ENCODE assay signal across 13 cellular contexts in genomic region chr19:30214651-30215051, GRCh38.
DNase-seq lines count a peak whose midpoint lies in the region; ATAC-seq, FAIRE-seq and TF ChIP-seq lines count a peak whose summit lies in the region.
"Had no signal": no experiment of that assay in that cellular context is flagged by ENCODE, and none has a peak within 500 bp of the region (broad histone marks: within the 10 kb centered on the region; RNA-seq: fewer than 3 reads in every experiment).

No MANE protein-coding gene starts in this region.

- no peak overlapping the region for H4K5ac ChIP-seq in mesendoderm (ENCODE audit: low read length)

- no peaks in the 10 kb centered on the region for H3K79me1 ChIP-seq in mesendoderm (ENCODE audit: low read length)

- H2AK5ac ChIP-seq in mesendoderm (ENCODE audit: low read length): no peak overlapping the region

- no peak for TF ChIP-seq POLR2A in GM12891 (IDR thresholded peaks at IDR 0.05; ENCODE audit: low read depth, low read length)

- no peak overlapping the region for H3K4me3 Mint-ChIP-seq in GM23338

- H2AFZ ChIP-seq in GM23338: 0 out of 2 replicates have a peak overlapping the region, but pooled peaks have one; percentile 11
- no peak overlapping the region for H2AFZ ChIP-seq in OCI-LY7 (ENCODE audit: low read length)

- no peaks in the 10 kb centered on the region for H3K9me3 Mint-ChIP-seq in GM23338

- H3K36me3 Mint-ChIP-seq in GM23338 (ENCODE audit: low read depth): no peaks in the 10 kb centered on the region; the same call in 2 of the 3 replicates

- no peak overlapping the region for H2BK15ac ChIP-seq in mesendoderm (replicated peaks; ENCODE audit: low read depth)

- no peak overlapping the region for H3K56ac ChIP-seq in mesendoderm (ENCODE audit: low read length)

- no peaks in the 10 kb centered on the region for H3K79me2 ChIP-seq in GM23338 (replicated peaks; ENCODE audit: insufficient read depth)
- no peaks in the 10 kb centered on the region for H3K79me2 ChIP-seq in OCI-LY7 (ENCODE audit: insufficient read depth, low read depth, low read length)
- H3K79me2 ChIP-seq in mesendoderm (ENCODE audit: control insufficient read depth, insufficient read depth, low read length): no peaks in the 10 kb centered on the region

- no peak overlapping the region for H4K8ac ChIP-seq in mesendoderm (ENCODE audit: low read depth, low read length)

- H3K18ac ChIP-seq in mesendoderm (ENCODE audit: low read length): no peak overlapping the region

- no CpG with 5 or more reads among the region's 4 CpGs for WGBS in mesendoderm (ENCODE audit: extremely low coverage, insufficient coverage, low lambda C conversion rate)

- H3K9me2 ChIP-seq in GM23338 (ENCODE audit: insufficient read depth) (no peaks in the 10 kb centered on the region), OCI-LY7 (ENCODE audit: insufficient read depth, low read length) (no peaks in the 10 kb centered on the region)

- peaks cover 7% of the 10 kb centered on the region; the same call in 2 of the 3 replicates for H3K4me1 Mint-ChIP-seq in GM23338

- H3K9me3 ChIP-seq in OCI-LY7 (ENCODE audit: low read length) (no peaks in the 10 kb centered on the region), kidney (ENCODE audit: control insufficient read depth in 1 of 2, low read length in 2 of 2) (no peaks in the 10 kb centered on the region)
- H3K9me3 ChIP-seq: mucosa of descending colon, right lobe of liver had no signal

- no peaks in the 10 kb centered on the region for H3K27me3 ChIP-seq in GM23338 (ENCODE audit: insufficient read depth)
- H3K27me3 ChIP-seq in mesendoderm (ENCODE audit: insufficient read depth, low read length, poor library complexity): no peaks in the 10 kb centered on the region
- H3K27me3 ChIP-seq: right lobe of liver had no signal

- H3K4me3 ChIP-seq in GM23338 (no peak overlapping the region), OCI-LY7 (ENCODE audit: low read depth, low read length, poor library complexity, severe bottlenecking) (no peak overlapping the region), mesendoderm (ENCODE audit: low read length) (no peak overlapping the region), kidney (ENCODE audit: low read length in 2 of 2) (no peak overlapping the region)
- H3K4me3 ChIP-seq: mucosa of descending colon, right lobe of liver, SK-N-MC had no signal

- H2BK5ac ChIP-seq in mesendoderm (ENCODE audit: low read length): no peak overlapping the region

- H2BK120ac ChIP-seq in mesendoderm (ENCODE audit: low read depth, low read length): no peak overlapping the region

- H3K9ac ChIP-seq in mesendoderm (ENCODE audit: low read length): no peak overlapping the region
- no peak overlapping the region for H3K9ac ChIP-seq in kidney (ENCODE audit: low read length in 2 of 2)
- H3K9ac ChIP-seq: KMS-11 had no signal

- FAIRE-seq in GM12891 (lab: Jason Lieb, UNC) (no peak), kidney (lab: Jason Lieb, UNC) (no peak)

- no peak overlapping the region for H3K4ac ChIP-seq in mesendoderm (ENCODE audit: low read depth, low read length)

- no peaks in the 10 kb centered on the region for H3F3A ChIP-seq in GM23338 (replicated peaks; ENCODE audit: low read depth)

- DNase-seq in GM12891 (ENCODE audit: insufficient read length, low spot score) (no peak), GM23338 (ENCODE audit: low spot score) (no peak), OCI-LY7 (ENCODE audit: low spot score) (peak; percentile 4), mesendoderm (peak; percentile 31), NCI-H748 treated with DMSO at 0.1 percent for 48 hours (lab: John Stamatoyannopoulos, UW) (no peak), kidney (no peak)
- DNase-seq: DMS53, mucosa of descending colon, NCI-H226, right lobe of liver had no signal

- BruUV-seq in OCI-LY7 (replicated peaks; lab: Mats Ljungman, UMichigan): no TSS peak

- CTCF ChIA-PET in OCI-LY7 (lab: Charles Lee; ENCODE audit: unreplicated experiment): no interaction called here

- intact Hi-C loops in OCI-LY7 (cut with micrococcal nuclease; ENCODE audit: unreplicated experiment) (no loop called here), kidney (cut with DNase I) (no loop called here)

- no peak for ATAC-seq in GM23338
- ATAC-seq in HG02642 (IDR thresholded peaks at IDR 0.05; ENCODE audit: poor library complexity, unreplicated experiment): no peak
- ATAC-seq: mucosa of descending colon, right lobe of liver had no signal

- H3K36me3 ChIP-seq in GM23338 (ENCODE audit: insufficient read depth): no peaks in the 10 kb centered on the region
- H3K36me3 ChIP-seq in OCI-LY7 (ENCODE audit: insufficient read depth, low read length): no peaks in the 10 kb centered on the region
- no peaks in the 10 kb centered on the region for H3K36me3 ChIP-seq in mesendoderm (ENCODE audit: control insufficient read depth, insufficient read depth, low read length)
- no peaks in the 10 kb centered on the region for H3K36me3 ChIP-seq in kidney (ENCODE audit: control insufficient read depth in 1 of 2, insufficient read depth in 2 of 2, low read length in 2 of 2)
- H3K36me3 ChIP-seq: right lobe of liver had no signal

- POLR2A ChIA-PET in OCI-LY7 (lab: Charles Lee): no interaction called here

- H3K27me3 Mint-ChIP-seq in GM23338 (ENCODE audit: insufficient read depth, low read depth, poor library complexity): peaks cover 4% of the 10 kb centered on the region

- H3K23ac ChIP-seq in mesendoderm (ENCODE audit: low read length): no peak overlapping the region

- H4K20me1 ChIP-seq in GM23338 (replicated peaks; ENCODE audit: insufficient read depth): no peaks in the 10 kb centered on the region
- H4K20me1 ChIP-seq in OCI-LY7 (ENCODE audit: insufficient read depth, low read length): no peaks in the 10 kb centered on the region

- H3K4me2 ChIP-seq in GM23338: no peak overlapping the region
- H3K4me2 ChIP-seq in OCI-LY7 (ENCODE audit: low read length): no peak overlapping the region
- H3K4me2 ChIP-seq in mesendoderm (ENCODE audit: low read length): no peak overlapping the region
- H3K4me2 ChIP-seq: KMS-11 had no signal

- H3K4me1 ChIP-seq in GM23338 (ENCODE audit: insufficient read depth) (no peaks in the 10 kb centered on the region), OCI-LY7 (ENCODE audit: insufficient read depth, low read length, poor library complexity, severe bottlenecking) (no peaks in the 10 kb centered on the region), mesendoderm (ENCODE audit: control insufficient read depth, low read depth, low read length) (no peaks in the 10 kb centered on the region), kidney (ENCODE audit: control insufficient read depth in 1 of 2, insufficient read depth in 1 of 2, low read depth in 1 of 2, low read length in 2 of 2) (no peaks in the 10 kb centered on the region)
- H3K4me1 ChIP-seq: right lobe of liver had no signal

- no peak overlapping the region for H3K27ac Mint-ChIP-seq in GM23338

- H3K27ac ChIP-seq in GM23338 (ENCODE audit: low read depth) (no peak overlapping the region), OCI-LY7 (ENCODE audit: low read depth, low read length, poor library complexity, severe bottlenecking) (no peak overlapping the region), mesendoderm (ENCODE audit: low read depth, low read length) (no peak overlapping the region), kidney (ENCODE audit: low read depth in 2 of 2, low read length in 2 of 2) (no peak overlapping the region)
- H3K27ac ChIP-seq: KMS-11, right lobe of liver, SK-N-MC had no signal

- TF ChIP-seq CTCF in GM23338 (conservative IDR thresholded peaks at IDR 0.05; ENCODE audit: low read depth in 2 of 2) (no peak), OCI-LY7 (conservative IDR thresholded peaks at IDR 0.05; ENCODE audit: low read length) (no peak), kidney (IDR thresholded peaks at IDR 0.05; ENCODE audit: borderline replicate concordance, extremely low read depth, insufficient read depth) (no peak)

TF ChIP-seq in GM12891, 5 proteins besides CTCF, POLR2A, EP300 and RAD21:
- no peak for TF ChIP-seq TAF1 (IDR thresholded peaks at IDR 0.05; ENCODE audit: low read depth, low read length)
- TF ChIP-seq POLR2AphosphoS5 (IDR thresholded peaks at IDR 0.05; ENCODE audit: low read depth, low read length): no peak
- TF ChIP-seq PAX5 (IDR thresholded peaks at IDR 0.05; ENCODE audit: insufficient read depth, low read length, severe bottlenecking): no peak
- TF ChIP-seq SPI1 (IDR thresholded peaks at IDR 0.05; ENCODE audit: low read depth, low read length): 0 out of 2 replicates have a peak, but pooled peaks have one; percentile 24
- no peak for TF ChIP-seq POU2F2 (IDR thresholded peaks at IDR 0.05; ENCODE audit: low read depth, low read length)

TF ChIP-seq in GM23338, 12 proteins besides CTCF, POLR2A, EP300 and RAD21:
- TF ChIP-seq ZNF114 (CRISPR knock-in tag; IDR thresholded peaks at IDR 0.05): no peak
- no peak for TF ChIP-seq CREB1 (CRISPR knock-in tag; IDR thresholded peaks at IDR 0.05; ENCODE audit: low read depth)
- TF ChIP-seq JUNB (IDR thresholded peaks at IDR 0.05; ENCODE audit: unreplicated experiment): no peak
- TF ChIP-seq ZNF331 (CRISPR knock-in tag; IDR thresholded peaks at IDR 0.05; ENCODE audit: low read depth): no peak

Comparison
In these comparisons a context has a peak if more than half of its experiments do, and no peak if none do; other contexts are left out.
1. DNase-seq: peak in OCI-LY7 (single experiment) and mesendoderm (single experiment); none in GM12891 (single experiment), GM23338 (single experiment), NCI-H748 treated with DMSO at 0.1 percent for 48 hours (single experiment) and kidney (single experiment).